In the genomic region with DNA sequence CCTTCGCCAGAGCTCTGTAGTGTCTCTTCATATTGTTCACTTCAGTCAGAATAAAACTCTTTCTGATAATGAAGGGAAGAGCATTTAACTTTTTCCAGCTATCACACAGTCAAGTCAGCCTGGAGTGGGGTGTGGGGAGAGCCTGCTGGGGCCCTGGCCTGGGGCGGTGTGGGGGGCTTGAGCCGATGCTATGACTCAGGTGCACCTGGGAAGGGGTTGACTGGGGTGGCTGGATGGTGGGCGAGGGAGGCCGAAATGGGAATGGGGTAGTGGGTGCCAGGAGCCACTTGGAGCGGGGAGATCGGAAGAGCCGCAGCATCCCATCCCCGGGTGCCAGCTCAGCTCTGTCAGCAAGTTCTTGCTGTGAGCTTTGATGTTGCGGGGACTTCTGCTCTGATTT, we compare ENCODE assay signal across 9 cellular contexts.
"Had no signal": no experiment of that assay in that cellular context is flagged by ENCODE, and none has a peak within 500 bp of the region (broad histone marks: within the 10 kb centered on the region; RNA-seq: fewer than 3 reads in every experiment).

No MANE protein-coding gene starts in this region.

- H3K27ac ChIP-seq: GM23248, HL-60, KMS-11 had no signal

- H3K36me3 ChIP-seq: HAP-1 had no signal

- H3K4me1 ChIP-seq: HAP-1 had no signal

- H3K4me3 ChIP-seq: GM23248, HAP-1 had no signal

- H3K4me2 ChIP-seq: KMS-11 had no signal

- H3K9me3 ChIP-seq: HAP-1 had no signal

- DNase-seq: GM23248, GOT3, H7, HFFc6, KBM-7 had no signal

- H3K9ac ChIP-seq: GM23248, KMS-11 had no signal

- FAIRE-seq: HepG2 had no signal
